In the genomic region with DNA sequence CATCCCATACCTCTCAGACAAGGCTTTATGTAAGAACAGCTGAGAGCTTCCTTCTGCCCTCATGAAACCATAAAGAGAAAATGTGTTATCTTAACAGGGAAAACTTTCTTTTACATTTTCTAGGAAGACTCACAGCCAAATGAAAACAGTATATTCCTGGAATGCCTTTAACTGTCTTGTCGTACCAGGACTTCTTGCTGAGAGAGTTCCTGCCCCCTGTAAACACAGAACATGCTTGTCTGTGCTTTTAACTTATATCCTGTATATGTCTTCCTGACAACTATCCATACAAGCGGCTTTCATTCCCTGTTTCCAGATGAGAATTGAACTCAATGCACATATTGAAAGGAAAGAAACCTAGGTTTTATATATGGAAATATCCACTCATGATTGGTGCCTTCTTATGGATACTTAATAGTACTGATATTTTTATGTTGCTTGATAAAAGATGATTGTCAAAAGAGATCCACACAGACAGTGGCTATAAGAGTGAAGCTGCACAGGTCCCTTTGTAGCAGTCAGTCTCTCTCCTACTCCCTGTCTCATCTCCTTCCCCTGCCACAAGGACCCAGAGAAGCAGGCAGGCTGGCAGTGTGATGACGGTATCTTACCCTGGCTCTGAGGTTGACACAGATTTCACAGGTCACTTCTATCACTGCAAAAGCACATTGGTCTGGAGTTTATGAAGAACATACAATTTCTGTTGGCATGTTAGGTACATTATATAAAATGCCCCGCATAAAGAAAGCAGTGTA, we compare ENCODE assay signal across 9 cellular contexts.
DNase-seq lines count a peak whose midpoint lies in the region; ATAC-seq, FAIRE-seq and TF ChIP-seq lines count a peak whose summit lies in the region.
"Had no signal": no experiment of that assay in that cellular context is flagged by ENCODE, and none has a peak within 500 bp of the region (broad histone marks: within the 10 kb centered on the region; RNA-seq: fewer than 3 reads in every experiment).

No MANE protein-coding gene starts in this region.

- no peak for TF ChIP-seq CTCF in heart right ventricle (IDR thresholded peaks at IDR 0.05)
- no peak for TF ChIP-seq CTCF in right atrium auricular region (IDR thresholded peaks at IDR 0.05)
- TF ChIP-seq CTCF in bronchial epithelial cell (IDR thresholded peaks at IDR 0.05; ENCODE audit: insufficient read depth, low read length, severe bottlenecking), result no peak
- TF ChIP-seq CTCF in smooth muscle cell (IDR thresholded peaks at IDR 0.05; ENCODE audit: borderline replicate concordance, insufficient read depth, poor library complexity, severe bottlenecking), result no peak

- H3K9ac ChIP-seq in smooth muscle cell (ENCODE audit: low read depth), result peak overlapping the region; percentile 95

- H3K9me3 ChIP-seq in heart right ventricle (no peaks in the 10 kb centered on the region), right atrium auricular region (no peaks in the 10 kb centered on the region), smooth muscle cell (replicated peaks; ENCODE audit: low read depth) (no peaks in the 10 kb centered on the region)

- H2AFZ ChIP-seq in smooth muscle cell (ENCODE audit: low read depth), result peak overlapping the region; percentile 63

- no peak for FAIRE-seq in bronchial epithelial cell (lab: Jason Lieb, UNC)
- FAIRE-seq in HTR-8/SVneo (lab: Jason Lieb, UNC), result no peak

- H3K27ac ChIP-seq in heart right ventricle (peak overlapping the region in 6 of 10 donors; percentile 27 to 76 (median 46)), right atrium auricular region (peak overlapping the region in 1 of 2 donors; percentile 12), smooth muscle cell (ENCODE audit: low read depth) (peak overlapping the region; percentile 100)
- H3K27ac ChIP-seq: cardiac muscle cell had no signal

- peak overlapping the region in 1 of 10 donors; percentile 4 for H3K4me3 ChIP-seq in heart right ventricle
- no peak overlapping the region for H3K4me3 ChIP-seq in right atrium auricular region
- no peak overlapping the region for H3K4me3 ChIP-seq in bronchial epithelial cell (ENCODE audit: low read depth, low read length)
- no peak overlapping the region for H3K4me3 ChIP-seq in smooth muscle cell
- H3K4me3 ChIP-seq: cardiac muscle cell had no signal

- H4K20me1 ChIP-seq in smooth muscle cell (ENCODE audit: low read depth), result no peaks in the 10 kb centered on the region

- no peaks in the 10 kb centered on the region for H3K79me2 ChIP-seq in smooth muscle cell (ENCODE audit: low read depth)

- H3K4me1 ChIP-seq in heart right ventricle (peaks cover 0 to 37% (median 24%) of the 10 kb centered on the region in 9 donors), right atrium auricular region (peaks cover 0 to 28% of the 10 kb centered on the region in 2 donors), smooth muscle cell (ENCODE audit: low read depth) (peaks cover 13% of the 10 kb centered on the region)

- DNase-seq in heart right ventricle, result no peak
- DNase-seq in right atrium auricular region (ENCODE audit: low spot score), result no peak
- peak; percentile 45 for DNase-seq in T-helper 9 cell
- peak; percentile 7 for DNase-seq in bronchial epithelial cell (ENCODE audit: low read depth)
- DNase-seq in smooth muscle cell (lab: John Stamatoyannopoulos, UW; ENCODE audit: unreplicated experiment), result no peak
- no peak for DNase-seq in HTR-8/SVneo (ENCODE audit: insufficient read length, low spot score)
- no peak for DNase-seq in occipital lobe (lab: John Stamatoyannopoulos, UW)

- WGBS in heart right ventricle, 2 donors, result 62 to 70% methylated on average over 4 of the region's 4 CpGs
- 41% methylated on average over 4 of the region's 4 CpGs for WGBS in smooth muscle cell (ENCODE audit: low lambda C conversion rate)

- H3F3A ChIP-seq in smooth muscle cell (ENCODE audit: low read depth), result peaks cover 20% of the 10 kb centered on the region

- H3K27me3 ChIP-seq in heart right ventricle (no peaks in the 10 kb centered on the region), right atrium auricular region (no peaks in the 10 kb centered on the region), bronchial epithelial cell (ENCODE audit: control insufficient read depth, insufficient read depth, low read length) (no peaks in the 10 kb centered on the region), smooth muscle cell (ENCODE audit: low read depth) (no peaks in the 10 kb centered on the region)
- H3K27me3 ChIP-seq: cardiac muscle cell had no signal

- H3K36me3 ChIP-seq in heart right ventricle (no peaks in the 10 kb centered on the region), right atrium auricular region (no peaks in the 10 kb centered on the region), bronchial epithelial cell (ENCODE audit: control insufficient read depth, insufficient read depth, low read length) (no peaks in the 10 kb centered on the region), smooth muscle cell (ENCODE audit: low read depth) (no peaks in the 10 kb centered on the region)
- H3K36me3 ChIP-seq: cardiac muscle cell had no signal

- intact Hi-C loops in heart right ventricle (cut with DNase I), result loop anchor here in 2 of 10 donors (5.0 to 10.0 kb wide), 2 partner anchors 51 to 52 kb away; no protein-coding TSS in a partner anchor

- H3K4me2 ChIP-seq in smooth muscle cell, result peak overlapping the region; percentile 76

- ATAC-seq in heart right ventricle (peak in 5 of 8 donors; percentile 18 to 57 (median 36)), HG03175 (IDR thresholded peaks at IDR 0.05; ENCODE audit: unreplicated experiment) (peak; percentile 51)

Comparison
In these comparisons a context has a peak if more than half of its experiments do, and no peak if none do; other contexts are left out.
1. DNase-seq: peak in T-helper 9 cell (single experiment) and bronchial epithelial cell (single experiment); none in heart right ventricle (0 of 2), right atrium auricular region (single experiment), smooth muscle cell (single experiment), HTR-8/SVneo (single experiment) and occipital lobe (single experiment).